17 cellular contexts compared by ENCODE assay signal in genomic region chr1:56531624-56532358, GRCh38. TPM values are rescaled to one million over a fixed set of nuclear protein-coding genes. Genes with fewer than 3 reads are reported as not detected.
"Had no signal": no experiment of that assay in that cellular context is flagged by ENCODE, and none has a peak within 500 bp of the region (broad histone marks: within the 10 kb centered on the region; RNA-seq: fewer than 3 reads in every experiment).

No MANE protein-coding gene starts in this region.

- H3K27me3 ChIP-seq: esophagus muscularis mucosa, left lung, upper lobe of right lung had no signal

- H3K27ac ChIP-seq: esophagus muscularis mucosa, left lung, psoas muscle, upper lobe of right lung had no signal

- H3K27ac Mint-ChIP-seq: activated B cell treated with CpG ODN at 0.5 μM for 24 hours; activated CD4-positive, alpha-beta T cell treated with anti-CD3 and anti-CD28 coated beads, Interleukin-2, amount 10 ng/mL, durations not matched to agents 24 days and 14 days; activated naive CD4-positive, alpha-beta T cell treated with anti-CD3 and anti-CD28 coated beads for 36 hours; activated T-helper 17 cell treated with anti-CD3 and anti-CD28 coated beads, Interleukin-2, amount 50 U/mL, for 72 hours; nephron; stimulated activated naive CD8-positive, alpha-beta T cell treated with anti-CD3 and anti-CD28 coated beads, Interleukin-15, Interleukin-2, amounts not matched to agents 100 ng/mL and 50 ng/mL, for 24 hours had no signal

- FAIRE-seq: astrocyte had no signal

- H3K4me1 Mint-ChIP-seq: activated CD4-positive, alpha-beta T cell treated with anti-CD3 and anti-CD28 coated beads, Interleukin-2, amount 10 ng/mL, durations not matched to agents 24 days and 14 days; activated T-helper 17 cell treated with anti-CD3 and anti-CD28 coated beads, Interleukin-2, amount 50 U/mL, for 72 hours had no signal

- H3K4me3 ChIP-seq: esophagus muscularis mucosa, left lung, psoas muscle, upper lobe of right lung had no signal

- ATAC-seq: activated T-helper 17 cell treated with anti-CD3 and anti-CD28 coated beads, Interleukin-2, amount 50 U/mL, for 72 hours; left lung; psoas muscle; upper lobe of right lung had no signal

- H3K9me3 ChIP-seq: esophagus muscularis mucosa, left lung, psoas muscle, upper lobe of right lung had no signal

- H3K9me3 Mint-ChIP-seq: activated B cell treated with CpG ODN at 0.5 μM for 24 hours; activated CD4-positive, alpha-beta T cell treated with anti-CD3 and anti-CD28 coated beads, Interleukin-2, amount 10 ng/mL, durations not matched to agents 24 days and 14 days; activated naive CD4-positive, alpha-beta T cell treated with anti-CD3 and anti-CD28 coated beads for 36 hours; activated T-helper 17 cell treated with anti-CD3 and anti-CD28 coated beads, Interleukin-2, amount 50 U/mL, for 72 hours; nephron; stimulated activated naive CD8-positive, alpha-beta T cell treated with anti-CD3 and anti-CD28 coated beads, Interleukin-15, Interleukin-2, amounts not matched to agents 100 ng/mL and 50 ng/mL, for 24 hours had no signal

- H3K4me3 Mint-ChIP-seq: activated B cell treated with CpG ODN at 0.5 μM for 24 hours; activated CD4-positive, alpha-beta T cell treated with anti-CD3 and anti-CD28 coated beads, Interleukin-2, amount 10 ng/mL, durations not matched to agents 24 days and 14 days; activated naive CD4-positive, alpha-beta T cell treated with anti-CD3 and anti-CD28 coated beads for 36 hours; activated T-helper 17 cell treated with anti-CD3 and anti-CD28 coated beads, Interleukin-2, amount 50 U/mL, for 72 hours; nephron; stimulated activated naive CD8-positive, alpha-beta T cell treated with anti-CD3 and anti-CD28 coated beads, Interleukin-15, Interleukin-2, amounts not matched to agents 100 ng/mL and 50 ng/mL, for 24 hours had no signal

- DNase-seq: activated B cell treated with CpG ODN at 0.5 μM for 24 hours; activated CD4-positive, alpha-beta T cell treated with anti-CD3 and anti-CD28 coated beads, Interleukin-2, amount 10 ng/mL, durations not matched to agents 24 days and 14 days; activated CD8-positive, alpha-beta memory T cell treated with anti-CD3 and anti-CD28 coated beads for 24 hours; activated naive CD4-positive, alpha-beta T cell treated with anti-CD3 and anti-CD28 coated beads for 36 hours; glutamatergic neuron; left lung; mesendoderm; psoas muscle; stimulated activated CD4-positive, alpha-beta T cell treated with anti-CD3 and anti-CD28 coated beads, Interleukin-12 subunit alpha, Interleukin-12 subunit beta, amount 100 ng/mL, for 4 hours; stimulated activated CD4-positive, alpha-beta T cell treated with anti-CD3 and anti-CD28 coated beads, Interleukin-4, amount 100 ng/mL, for 1 hour; stimulated activated CD8-positive, alpha-beta memory T cell treated with anti-CD3 and anti-CD28 coated beads, Interleukin-4, amount 100 ng/mL, for 48 hours; upper lobe of right lung had no signal

- H3K27me3 Mint-ChIP-seq: activated B cell treated with CpG ODN at 0.5 μM for 24 hours had no signal

RNA-seq across cellular contexts. Expression of gene PLPP3, which starts 47.6 kb away (rescaled TPM):
- total RNA-seq: activated CD4-positive, alpha-beta T cell treated with anti-CD3 and anti-CD28 coated beads, Interleukin-2, amount 10 ng/mL, durations not matched to agents 24 days and 14 days; activated naive CD4-positive, alpha-beta T cell treated with anti-CD3 and anti-CD28 coated beads for 36 hours; activated T-helper 17 cell treated with anti-CD3 and anti-CD28 coated beads, Interleukin-2, amount 50 U/mL, for 72 hours had no signal
